Comparison of ENCODE assay signal across 9 cellular contexts in the genomic region with DNA sequence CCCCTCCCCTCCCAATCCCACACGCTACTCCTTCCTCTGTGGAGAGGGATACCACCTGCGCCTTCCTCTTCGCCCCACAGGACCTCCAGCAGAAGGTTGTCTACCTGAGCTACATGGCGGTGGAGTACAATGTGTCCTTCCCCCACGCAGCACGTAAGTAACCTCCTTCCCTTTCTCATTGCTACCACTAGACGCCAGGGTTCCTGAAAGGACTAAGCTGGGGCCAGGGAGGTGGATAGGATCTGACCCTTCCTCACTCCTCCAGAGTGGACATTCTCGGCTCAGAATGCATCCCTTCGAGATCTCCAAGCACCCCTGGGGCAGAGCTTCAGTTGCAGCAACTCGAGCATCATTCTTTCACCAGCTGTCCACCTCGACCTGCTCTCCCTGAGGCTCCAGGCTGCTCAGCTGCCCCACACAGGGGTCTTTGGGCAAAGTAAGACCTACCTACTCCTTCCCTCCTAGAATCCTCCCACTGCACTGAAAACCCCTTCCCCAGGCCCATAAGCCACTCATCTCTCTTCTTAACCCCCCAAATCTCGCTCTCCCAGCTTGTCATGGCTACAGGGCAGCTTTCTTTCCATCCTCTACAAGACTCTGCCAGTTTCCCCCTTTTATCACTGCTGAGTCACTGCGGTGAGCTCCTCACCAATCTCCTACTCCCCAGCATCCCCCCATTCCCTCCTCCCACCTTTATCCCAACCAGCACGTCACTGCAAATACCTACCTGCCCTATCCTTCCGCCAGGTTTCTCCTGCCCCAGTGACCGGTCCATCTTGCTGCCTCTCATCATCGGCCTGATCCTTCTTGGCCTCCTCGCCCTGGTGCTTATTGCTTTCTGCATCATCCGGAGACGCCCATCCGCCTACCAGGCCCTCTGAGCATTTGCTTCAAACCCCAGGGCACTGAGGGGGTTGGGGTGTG. TPM values are rescaled to one million over a fixed set of nuclear protein-coding genes. Genes with fewer than 3 reads are reported as not detected.
DNase-seq lines count a peak whose midpoint lies in the region; ATAC-seq and TF ChIP-seq lines count a peak whose summit lies in the region.
"Had no signal": no experiment of that assay in that cellular context is flagged by ENCODE, and none has a peak within 500 bp of the region (broad histone marks: within the 10 kb centered on the region; RNA-seq: fewer than 3 reads in every experiment).

No MANE protein-coding gene starts in this region.

- TF ChIP-seq CTCF in body of pancreas (IDR thresholded peaks at IDR 0.05): no peak

- H3K9me3 ChIP-seq in HUES48 (ENCODE audit: control insufficient read depth, insufficient read depth, low read length): no peaks in the 10 kb centered on the region
- no peaks in the 10 kb centered on the region for H3K9me3 ChIP-seq in body of pancreas
- no peaks in the 10 kb centered on the region for H3K9me3 ChIP-seq in muscle layer of duodenum (ENCODE audit: control insufficient read depth in 1 of 2, low read length in 2 of 2)

- H2AFZ ChIP-seq in ACC112 (ENCODE audit: low read length, unreplicated experiment): no peak overlapping the region

- H3K27me3 ChIP-seq in ACC112 (ENCODE audit: insufficient read depth, low read length) (no peaks in the 10 kb centered on the region), HUES48 (ENCODE audit: control insufficient read depth, insufficient read depth, low read length) (no peaks in the 10 kb centered on the region), body of pancreas (no peaks in the 10 kb centered on the region), muscle layer of duodenum (ENCODE audit: low read depth, low read length) (no peaks in the 10 kb centered on the region)

- ATAC-seq in body of pancreas: no peak
- ATAC-seq in GM18498 (IDR thresholded peaks at IDR 0.05; ENCODE audit: unreplicated experiment): no peak

- peak overlapping the region; percentile 85 for H3K27ac ChIP-seq in ACC112 (ENCODE audit: low read depth, low read length)
- H3K27ac ChIP-seq in HUES48 (ENCODE audit: low read depth, low read length): peak overlapping the region; percentile 50
- peak overlapping the region in 3 of 4 donors; percentile 64 to 84 (median 79) for H3K27ac ChIP-seq in body of pancreas
- H3K27ac ChIP-seq in muscle layer of duodenum (ENCODE audit: low read length): peak overlapping the region; percentile 95

- H3K4me1 ChIP-seq in ACC112 (ENCODE audit: control insufficient read depth, insufficient read depth, low read length, unreplicated experiment) (peaks cover 62% of the 10 kb centered on the region), HUES48 (ENCODE audit: control insufficient read depth, insufficient read depth, low read length) (peaks cover 15% of the 10 kb centered on the region; the same call in 1 of the 2 replicates), body of pancreas (peaks cover 52% of the 10 kb centered on the region), muscle layer of duodenum (ENCODE audit: control insufficient read depth in 1 of 2, insufficient read depth in 2 of 2, low read length in 2 of 2) (peaks cover 11 to 65% of the 10 kb centered on the region in 2 donors)

- H3K4me3 ChIP-seq in ACC112 (ENCODE audit: low read depth, low read length): peak overlapping the region; percentile 54
- no peak overlapping the region for H3K4me3 ChIP-seq in HUES48 (ENCODE audit: low read depth, low read length)
- H3K4me3 ChIP-seq in body of pancreas: no peak overlapping the region
- peak overlapping the region; percentile 49 to 67 for H3K4me3 ChIP-seq in muscle layer of duodenum (ENCODE audit: low read depth in 1 of 2, low read length in 2 of 2)

- WGBS in body of pancreas, 2 donors: 72 to 84% methylated on average over 21 of the region's 21 CpGs

- H3K79me2 ChIP-seq in ACC112 (ENCODE audit: control insufficient read depth, insufficient read depth, low read length, unreplicated experiment): peaks cover 57% of the 10 kb centered on the region

- TF ChIP-seq POLR2A in body of pancreas (IDR thresholded peaks at IDR 0.05): no peak

- intact Hi-C loops in body of pancreas (cut with DNase I): no loop called here

- H3K36me3 ChIP-seq in ACC112 (ENCODE audit: insufficient read depth, low read length) (peaks cover 24% of the 10 kb centered on the region), HUES48 (ENCODE audit: control insufficient read depth, insufficient read depth, low read length) (peaks cover 37% of the 10 kb centered on the region), body of pancreas (replicated peaks in 1 of 2; ENCODE audit: insufficient read depth in 1 of 2, low read depth in 2 of 2) (peaks cover 22 to 23% of the 10 kb centered on the region in 2 donors), muscle layer of duodenum (ENCODE audit: control insufficient read depth in 1 of 2, insufficient read depth in 2 of 2, low read length in 2 of 2) (peaks cover 23 to 34% of the 10 kb centered on the region in 2 donors)

- H3K9ac ChIP-seq in HUES48 (ENCODE audit: low read depth, low read length): no peak overlapping the region

- DNase-seq in body of pancreas: no peak
- no peak for DNase-seq in stimulated activated CD4-positive, alpha-beta T cell treated with anti-CD3 and anti-CD28 coated beads, Interleukin-15, amount 100 ng/mL, for 24 hours
- DNase-seq in NCI-H2029 treated with DMSO at 0.1 percent for 48 hours (lab: John Stamatoyannopoulos, UW): no peak
- no peak for DNase-seq in NCI-H1436 (lab: John Stamatoyannopoulos, UW)
- DNase-seq: NCI-H1694 treated with DMSO at 0.1 percent for 48 hours had no signal

RNA-seq across cellular contexts. Expression of gene CD68, which starts 1.5 kb away (rescaled TPM):
- 10 to 100 TPM in 1 of 2 donors, 1 to 10 TPM in 1; 4.3 to 14.8 TPM for total RNA-seq in body of pancreas

RNA-seq across cellular contexts. Expression of gene MPDU1, which starts 2.8 kb away (rescaled TPM):
- total RNA-seq in body of pancreas: 10 to 100 TPM; 27.0 to 37.6 TPM

RNA-seq across cellular contexts. Expression of gene SOX15, which starts 9.0 kb away (rescaled TPM):
- not detected for total RNA-seq in body of pancreas

RNA-seq across cellular contexts. Expression of gene SENP3, which starts 19.2 kb away (rescaled TPM):
- 10 to 100 TPM; 25.7 to 28.0 TPM for total RNA-seq in body of pancreas

RNA-seq across cellular contexts. Expression of gene TNFSF13, which starts 22.3 kb away (rescaled TPM):
- total RNA-seq in body of pancreas: 10 to 100 TPM; 11.9 to 18.8 TPM

Comparison
In these comparisons a context has a peak if more than half of its experiments do, and no peak if none do; other contexts are left out.
1. H3K4me3 ChIP-seq: peak in ACC112 (single experiment) and muscle layer of duodenum (2 of 2); none in HUES48 (single experiment) and body of pancreas (0 of 2).
2. Peak in every context shown above with its lines, with median percentiles within 50 percentile points of each other: H3K27ac ChIP-seq.